18 cellular contexts compared by ENCODE assay signal in the genomic region with DNA sequence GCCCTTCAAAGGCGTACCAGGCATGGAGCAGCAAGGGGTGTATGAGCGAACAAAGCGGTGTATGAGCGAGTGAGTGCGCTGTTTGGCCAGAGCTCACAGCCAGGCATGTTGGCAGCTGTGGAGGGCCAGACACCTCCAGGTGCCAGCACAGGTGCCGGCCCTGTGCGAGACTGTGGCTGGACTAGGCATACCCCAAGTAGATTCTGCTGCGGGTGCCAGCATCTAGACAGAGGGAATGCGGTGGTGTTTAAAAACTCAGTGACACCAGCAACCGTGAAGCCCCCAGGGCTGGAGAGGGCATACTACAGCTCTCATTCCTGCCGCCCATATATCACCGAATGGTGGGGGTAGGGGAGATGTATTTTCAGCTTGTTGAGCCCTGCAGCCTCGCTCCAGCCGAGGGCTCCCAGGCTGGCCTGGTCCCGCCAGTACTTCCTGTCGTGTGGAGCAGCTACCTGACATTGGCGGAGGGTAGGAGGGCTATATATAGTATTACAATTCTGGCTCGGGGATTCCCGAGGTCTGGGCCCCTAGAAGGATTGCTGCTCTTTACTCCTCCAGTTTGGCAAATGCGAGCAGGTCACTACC.
A peak's percentile ranks its signal among the peaks of the same experiment; 100 is the strongest.
DNase-seq lines count a peak whose midpoint lies in the region; ATAC-seq, FAIRE-seq and TF ChIP-seq lines count a peak whose summit lies in the region.
"Had no signal": no experiment of that assay in that cellular context is flagged by ENCODE, and none has a peak within 500 bp of the region (broad histone marks: within the 10 kb centered on the region; RNA-seq: fewer than 3 reads in every experiment).

No MANE protein-coding gene starts in this region.

- H4K20me1 ChIP-seq in PC-9 (ENCODE audit: insufficient read depth) (no peaks in the 10 kb centered on the region), HepG2 (ENCODE audit: insufficient read depth, low read length) (no peaks in the 10 kb centered on the region)

- intact Hi-C loops in PC-9 (cut with micrococcal nuclease; ENCODE audit: unreplicated experiment): no loop called here
- intact Hi-C loops in HepG2 (cut with micrococcal nuclease; ENCODE audit: unreplicated experiment): no loop called here
- intact Hi-C loops in spleen (cut with DNase I; ENCODE audit: low total_unique reads): no loop called here

- H3K9me3 ChIP-seq in PC-9 (ENCODE audit: insufficient read depth, low read depth) (no peaks in the 10 kb centered on the region), HepG2 (ENCODE audit: low read length) (no peaks in the 10 kb centered on the region), spleen (peaks cover 0 to 19% (median 9%) of the 10 kb centered on the region in 8 donors)

- H3K9ac ChIP-seq in HepG2 (ENCODE audit: insufficient read depth, low read depth, low read length): peak overlapping the region; percentile 45; the same call in 1 of the 2 replicates

- CTCF ChIA-PET in PC-9 (lab: Charles Lee) (no interaction called here), HepG2 (lab: Yijun Ruan, JAX; ENCODE audit: low intra/inter-chr PET ratio, low total read pairs) (no interaction called here)

- DNase-seq in DMS53 treated with DMSO at 0.1 percent for 48 hours (lab: John Stamatoyannopoulos, UW; ENCODE audit: unreplicated experiment) (peak; percentile 56), PC-9 (no peak), HepG2 (ENCODE audit: low spot score) (peak; percentile 2), spleen (peak; percentile 66), NCI-H128 (lab: John Stamatoyannopoulos, UW; ENCODE audit: unreplicated experiment) (no peak), AG20443 (ENCODE audit: low spot score) (no peak), Kasumi-1 (lab: John Stamatoyannopoulos, UW) (no peak)
- DNase-seq: CD4-positive, alpha-beta memory T cell; Karpas-422; NCI-H1417 treated with DMSO at 0.1 percent for 48 hours; NCI-H2029; NCI-H510A; NCI-H82; SW 1271 had no signal

- POLR2A ChIA-PET in PC-9 (lab: Charles Lee; ENCODE audit: unreplicated experiment) (interaction anchor here (0.5 kb wide), 1 partner anchor 542 kb away, joined by 3 read pairs; no protein-coding TSS in a partner anchor), HepG2 (lab: Yijun Ruan, JAX) (no interaction called here)

- no peaks in the 10 kb centered on the region for H3K27me3 ChIP-seq in PC-9 (ENCODE audit: insufficient read depth, low read depth)
- no peaks in the 10 kb centered on the region for H3K27me3 ChIP-seq in HepG2 (ENCODE audit: control insufficient read depth in 1 of 2, insufficient read depth in 2 of 2, low read length in 2 of 2)
- H3K27me3 ChIP-seq in spleen (replicated peaks in 1 of 7): no peaks in the 10 kb centered on the region

- H3K4me2 ChIP-seq in PC-9 (peak overlapping the region; percentile 61), HepG2 (ENCODE audit: low read depth, low read length) (peak overlapping the region; percentile 49)

- in situ Hi-C loops in HepG2 (cut with HindIII; ENCODE audit: extremely low pct_ligation_motif_present, low pct_unique_long_range_greater_than_20kb): no loop called here

- TF ChIP-seq POLR2A in HepG2 (IDR thresholded peaks at IDR 0.05; ENCODE audit: insufficient read depth in 1 of 2, low read depth in 2 of 2, low read length in 2 of 2): no peak
- TF ChIP-seq POLR2A in spleen (IDR thresholded peaks at IDR 0.05): no peak

- TF ChIP-seq EP300 in HepG2 (IDR thresholded peaks at IDR 0.05; ENCODE audit: low read depth in 2 of 2, low read length in 2 of 2): no peak
- no peak for TF ChIP-seq EP300 in HepG2 (CRISPR knock-in tag; IDR thresholded peaks at IDR 0.05; ENCODE audit: borderline replicate concordance)

- no peak for TF ChIP-seq CTCF in PC-9 (conservative IDR thresholded peaks at IDR 0.05)
- TF ChIP-seq CTCF in HepG2 (CRISPR knock-in tag; IDR thresholded peaks at IDR 0.05): no peak
- no peak for TF ChIP-seq CTCF in spleen (IDR thresholded peaks at IDR 0.05 in 8 of 11, conservative IDR thresholded peaks at IDR 0.05 in 3 of 11)

- H3K4me1 ChIP-seq in PC-9 (replicated peaks; ENCODE audit: insufficient read depth) (no peaks in the 10 kb centered on the region), HepG2 (ENCODE audit: insufficient read depth, low read length) (no peaks in the 10 kb centered on the region), spleen (no peaks in the 10 kb centered on the region)

- H2AFZ ChIP-seq in PC-9 (peak overlapping the region; percentile 85), HepG2 (ENCODE audit: low read length) (peak overlapping the region; percentile 29)

- peaks cover 5% of the 10 kb centered on the region; the same call in 1 of the 2 replicates for H3K9me2 ChIP-seq in PC-9 (ENCODE audit: insufficient read depth)

- H3K4me3 ChIP-seq in PC-9 (peak overlapping the region; percentile 51), HepG2 (replicated peaks in 1 of 3; ENCODE audit: insufficient read depth in 1 of 3, low read depth in 2 of 3, low read length in 3 of 3) (peak overlapping the region; percentile 47 to 61 (median 60); a peak in 5 of 6 replicates), spleen (no peak overlapping the region)

- no peak for FAIRE-seq in HepG2 (lab: Jason Lieb, UNC)
- FAIRE-seq: D721Med, RCC 7860 had no signal

- BruUV-seq in PC-9 (replicated peaks; lab: Mats Ljungman, UMichigan) (TSS peak; percentile 85), HepG2 (replicated peaks; lab: Mats Ljungman, UMichigan) (TSS peak; percentile 87)

- H3K36me3 ChIP-seq in PC-9 (ENCODE audit: low read depth) (no peaks in the 10 kb centered on the region), HepG2 (replicated peaks in 1 of 2; ENCODE audit: control insufficient read depth in 1 of 2, insufficient read depth in 2 of 2, low read length in 2 of 2) (no peaks in the 10 kb centered on the region), spleen (no peaks in the 10 kb centered on the region)

- H3K79me2 ChIP-seq in PC-9 (ENCODE audit: low read depth) (no peaks in the 10 kb centered on the region), HepG2 (ENCODE audit: insufficient read depth, low read length) (no peaks in the 10 kb centered on the region)

- H3F3A ChIP-seq in PC-9 (ENCODE audit: insufficient read depth, low read depth): no peaks in the 10 kb centered on the region

- ATAC-seq in HepG2: peak; percentile 92
- no peak for ATAC-seq in HG02759 (IDR thresholded peaks at IDR 0.05; ENCODE audit: unreplicated experiment)

- WGBS in HepG2 (ENCODE audit: low lambda C conversion rate): 52% methylated on average over 12 of the region's 20 CpGs
- 87 to 97% (median 92%) methylated on average over 17 to 20 of the region's 20 CpGs for WGBS in spleen, 5 donors

- H3K27ac ChIP-seq in PC-9 (no peak overlapping the region), HepG2 (ENCODE audit: extremely low read length, insufficient read depth, low read length) (peak overlapping the region; percentile 40), spleen (no peak overlapping the region)
- H3K27ac ChIP-seq: HL-60 had no signal

- TF ChIP-seq RAD21 in HepG2 (CRISPR knock-in tag; IDR thresholded peaks at IDR 0.05): no peak

TF ChIP-seq in HepG2, 621 proteins besides CTCF, POLR2A, EP300 and RAD21:
- TF ChIP-seq GABPB1 (CRISPR knock-in tag; IDR thresholded peaks at IDR 0.05): 0 out of 2 replicates have a peak, but pooled peaks have one; percentile 2
- no peak for TF ChIP-seq SIX4 (CRISPR knock-in tag; IDR thresholded peaks at IDR 0.05)
- peak; percentile 34; the same call in 1 of the 2 replicates for TF ChIP-seq ZBTB38 (CRISPR knock-in tag; IDR thresholded peaks at IDR 0.05)

Comparison
In these comparisons a context has a peak if more than half of its experiments do, and no peak if none do; other contexts are left out.
1. DNase-seq: peak in DMS53 treated with DMSO at 0.1 percent for 48 hours (single experiment), HepG2 (single experiment) and spleen (single experiment); none in PC-9 (0 of 2), NCI-H128 (single experiment), AG20443 (single experiment) and Kasumi-1 (0 of 2).
2. H3K4me3 ChIP-seq: peak in PC-9 (single experiment) and HepG2 (3 of 3); none in spleen (0 of 8).